ENCODE assay signal across 1 cellular context in the genomic region with DNA sequence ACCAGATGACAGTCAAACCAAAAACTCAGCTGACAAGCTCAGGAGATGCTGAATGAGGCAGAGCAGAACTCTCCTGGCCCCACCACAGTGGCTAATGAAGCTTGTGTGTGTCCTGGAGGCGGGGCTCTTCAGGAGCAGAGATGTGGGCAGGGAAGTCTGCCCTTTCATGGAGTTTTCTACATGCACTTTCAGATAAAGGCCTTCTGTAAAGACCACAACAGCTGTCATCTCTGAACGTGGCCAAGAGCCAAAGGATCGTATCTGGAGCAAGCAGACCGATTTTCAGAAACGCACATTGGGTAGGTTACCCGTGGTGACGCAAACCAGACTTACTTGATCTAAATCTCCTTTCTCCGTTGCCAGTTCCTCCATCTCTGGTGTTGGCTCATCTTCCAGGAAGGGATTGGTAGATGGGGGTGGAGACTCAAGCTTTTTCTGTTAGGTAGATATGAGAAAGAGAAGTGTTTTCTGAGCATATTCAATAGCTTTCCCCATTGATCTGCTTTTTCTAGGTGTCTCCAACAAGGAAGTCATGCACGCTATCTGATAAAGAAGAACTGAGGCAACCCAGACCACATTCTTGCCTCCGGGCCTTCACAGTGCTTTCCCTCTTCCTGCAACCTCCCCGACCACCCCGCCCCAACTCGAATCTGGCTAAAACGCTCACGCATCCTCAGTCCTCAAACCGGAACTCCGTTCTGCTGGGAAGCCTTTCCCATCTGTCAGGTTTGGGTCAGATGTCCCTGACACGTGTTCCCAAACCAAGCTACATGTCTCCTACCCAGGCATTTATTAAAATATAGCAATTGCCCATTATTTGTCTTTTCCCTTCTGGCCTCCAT.
A peak's percentile ranks its signal among the peaks of the same experiment; 100 is the strongest.
TF ChIP-seq lines count a peak whose summit lies in the region.

No MANE protein-coding gene starts in this region.

TF ChIP-seq in K562, 482 proteins besides CTCF, POLR2A, EP300 and RAD21 (continued from another document and continues in another):
- TF ChIP-seq, protein P1, sequence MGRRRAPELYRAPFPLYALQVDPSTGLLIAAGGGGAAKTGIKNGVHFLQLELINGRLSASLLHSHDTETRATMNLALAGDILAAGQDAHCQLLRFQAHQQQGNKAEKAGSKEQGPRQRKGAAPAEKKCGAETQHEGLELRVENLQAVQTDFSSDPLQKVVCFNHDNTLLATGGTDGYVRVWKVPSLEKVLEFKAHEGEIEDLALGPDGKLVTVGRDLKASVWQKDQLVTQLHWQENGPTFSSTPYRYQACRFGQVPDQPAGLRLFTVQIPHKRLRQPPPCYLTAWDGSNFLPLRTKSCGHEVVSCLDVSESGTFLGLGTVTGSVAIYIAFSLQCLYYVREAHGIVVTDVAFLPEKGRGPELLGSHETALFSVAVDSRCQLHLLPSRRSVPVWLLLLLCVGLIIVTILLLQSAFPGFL (CRISPR knock-in tag; IDR thresholded peaks at IDR 0.05) = no peak
- TF ChIP-seq, protein P2, sequence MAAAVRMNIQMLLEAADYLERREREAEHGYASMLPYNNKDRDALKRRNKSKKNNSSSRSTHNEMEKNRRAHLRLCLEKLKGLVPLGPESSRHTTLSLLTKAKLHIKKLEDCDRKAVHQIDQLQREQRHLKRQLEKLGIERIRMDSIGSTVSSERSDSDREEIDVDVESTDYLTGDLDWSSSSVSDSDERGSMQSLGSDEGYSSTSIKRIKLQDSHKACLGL (CRISPR knock-in tag; IDR thresholded peaks at IDR 0.05; ENCODE audit: borderline replicate concordance, poor library complexity, severe bottlenecking) = no peak
- peak; percentile 98 for TF ChIP-seq CBFA2T2 (conservative IDR thresholded peaks at IDR 0.05)
- TF ChIP-seq RHOXF2B (CRISPR knock-in tag; conservative IDR thresholded peaks at IDR 0.05) = no peak
- TF ChIP-seq, protein P3, sequence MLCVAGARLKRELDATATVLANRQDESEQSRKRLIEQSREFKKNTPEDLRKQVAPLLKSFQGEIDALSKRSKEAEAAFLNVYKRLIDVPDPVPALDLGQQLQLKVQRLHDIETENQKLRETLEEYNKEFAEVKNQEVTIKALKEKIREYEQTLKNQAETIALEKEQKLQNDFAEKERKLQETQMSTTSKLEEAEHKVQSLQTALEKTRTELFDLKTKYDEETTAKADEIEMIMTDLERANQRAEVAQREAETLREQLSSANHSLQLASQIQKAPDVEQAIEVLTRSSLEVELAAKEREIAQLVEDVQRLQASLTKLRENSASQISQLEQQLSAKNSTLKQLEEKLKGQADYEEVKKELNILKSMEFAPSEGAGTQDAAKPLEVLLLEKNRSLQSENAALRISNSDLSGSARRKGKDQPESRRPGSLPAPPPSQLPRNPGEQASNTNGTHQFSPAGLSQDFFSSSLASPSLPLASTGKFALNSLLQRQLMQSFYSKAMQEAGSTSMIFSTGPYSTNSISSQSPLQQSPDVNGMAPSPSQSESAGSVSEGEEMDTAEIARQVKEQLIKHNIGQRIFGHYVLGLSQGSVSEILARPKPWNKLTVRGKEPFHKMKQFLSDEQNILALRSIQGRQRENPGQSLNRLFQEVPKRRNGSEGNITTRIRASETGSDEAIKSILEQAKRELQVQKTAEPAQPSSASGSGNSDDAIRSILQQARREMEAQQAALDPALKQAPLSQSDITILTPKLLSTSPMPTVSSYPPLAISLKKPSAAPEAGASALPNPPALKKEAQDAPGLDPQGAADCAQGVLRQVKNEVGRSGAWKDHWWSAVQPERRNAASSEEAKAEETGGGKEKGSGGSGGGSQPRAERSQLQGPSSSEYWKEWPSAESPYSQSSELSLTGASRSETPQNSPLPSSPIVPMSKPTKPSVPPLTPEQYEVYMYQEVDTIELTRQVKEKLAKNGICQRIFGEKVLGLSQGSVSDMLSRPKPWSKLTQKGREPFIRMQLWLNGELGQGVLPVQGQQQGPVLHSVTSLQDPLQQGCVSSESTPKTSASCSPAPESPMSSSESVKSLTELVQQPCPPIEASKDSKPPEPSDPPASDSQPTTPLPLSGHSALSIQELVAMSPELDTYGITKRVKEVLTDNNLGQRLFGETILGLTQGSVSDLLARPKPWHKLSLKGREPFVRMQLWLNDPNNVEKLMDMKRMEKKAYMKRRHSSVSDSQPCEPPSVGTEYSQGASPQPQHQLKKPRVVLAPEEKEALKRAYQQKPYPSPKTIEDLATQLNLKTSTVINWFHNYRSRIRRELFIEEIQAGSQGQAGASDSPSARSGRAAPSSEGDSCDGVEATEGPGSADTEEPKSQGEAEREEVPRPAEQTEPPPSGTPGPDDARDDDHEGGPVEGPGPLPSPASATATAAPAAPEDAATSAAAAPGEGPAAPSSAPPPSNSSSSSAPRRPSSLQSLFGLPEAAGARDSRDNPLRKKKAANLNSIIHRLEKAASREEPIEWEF (CRISPR knock-in tag; IDR thresholded peaks at IDR 0.05) = peak; percentile 71; the same call in 1 of the 2 replicates
- TF ChIP-seq ZNF274 (IDR thresholded peaks at IDR 0.05; ENCODE audit: borderline replicate concordance, low read depth, low read length) = no peak
- peak; percentile 83 for TF ChIP-seq CEBPB (tag; IDR thresholded peaks at IDR 0.05)
- no peak for TF ChIP-seq ZNF444 (CRISPR knock-in tag; IDR thresholded peaks at IDR 0.05)
- TF ChIP-seq MTA1 (IDR thresholded peaks at IDR 0.05; ENCODE audit: borderline replicate concordance) = peak; percentile 54; the same call in 1 of the 2 replicates
- peak; percentile 93 for TF ChIP-seq DPF2 (IDR thresholded peaks at IDR 0.05)
- TF ChIP-seq, protein P4, sequence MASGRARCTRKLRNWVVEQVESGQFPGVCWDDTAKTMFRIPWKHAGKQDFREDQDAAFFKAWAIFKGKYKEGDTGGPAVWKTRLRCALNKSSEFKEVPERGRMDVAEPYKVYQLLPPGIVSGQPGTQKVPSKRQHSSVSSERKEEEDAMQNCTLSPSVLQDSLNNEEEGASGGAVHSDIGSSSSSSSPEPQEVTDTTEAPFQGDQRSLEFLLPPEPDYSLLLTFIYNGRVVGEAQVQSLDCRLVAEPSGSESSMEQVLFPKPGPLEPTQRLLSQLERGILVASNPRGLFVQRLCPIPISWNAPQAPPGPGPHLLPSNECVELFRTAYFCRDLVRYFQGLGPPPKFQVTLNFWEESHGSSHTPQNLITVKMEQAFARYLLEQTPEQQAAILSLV (tag; IDR thresholded peaks at IDR 0.05) = no peak
- TF ChIP-seq TAF15 (IDR thresholded peaks at IDR 0.05; ENCODE audit: low read depth, low read length) = no peak
- peak; percentile 98 for TF ChIP-seq ARID1B (IDR thresholded peaks at IDR 0.05)
- no peak for TF ChIP-seq PHB (CRISPR knock-in tag; IDR thresholded peaks at IDR 0.05)
- no peak for TF ChIP-seq RBM17 (IDR thresholded peaks at IDR 0.05; ENCODE audit: borderline replicate concordance, low read depth, low read length)
- peak; percentile 75 for TF ChIP-seq MEIS2 (IDR thresholded peaks at IDR 0.05; ENCODE audit: partially characterized antibody)
- TF ChIP-seq HIVEP1 (CRISPR knock-in tag; IDR thresholded peaks at IDR 0.05) = no peak
- TF ChIP-seq BDP1 (IDR thresholded peaks at IDR 0.05; ENCODE audit: insufficient read depth, insufficient read length) = no peak
- no peak for TF ChIP-seq SRSF3 (IDR thresholded peaks at IDR 0.05; ENCODE audit: insufficient read depth, low read length)
- TF ChIP-seq SMARCE1 (IDR thresholded peaks at IDR 0.05) = peak; percentile 90
- TF ChIP-seq, protein P5, sequence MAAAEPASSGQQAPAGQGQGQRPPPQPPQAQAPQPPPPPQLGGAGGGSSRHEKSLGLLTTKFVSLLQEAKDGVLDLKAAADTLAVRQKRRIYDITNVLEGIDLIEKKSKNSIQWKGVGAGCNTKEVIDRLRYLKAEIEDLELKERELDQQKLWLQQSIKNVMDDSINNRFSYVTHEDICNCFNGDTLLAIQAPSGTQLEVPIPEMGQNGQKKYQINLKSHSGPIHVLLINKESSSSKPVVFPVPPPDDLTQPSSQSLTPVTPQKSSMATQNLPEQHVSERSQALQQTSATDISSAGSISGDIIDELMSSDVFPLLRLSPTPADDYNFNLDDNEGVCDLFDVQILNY (CRISPR knock-in tag; IDR thresholded peaks at IDR 0.05) = no peak
- TF ChIP-seq DNMT1 (IDR thresholded peaks at IDR 0.05) = no peak
- peak in 1 of 2 experiments; percentile 97; a peak in 3 of 4 replicates for TF ChIP-seq SRF (CRISPR knock-in tag; IDR thresholded peaks at IDR 0.05)
- TF ChIP-seq TCF7L2 (IDR thresholded peaks at IDR 0.05; ENCODE audit: low read depth, low read length) = no peak
- TF ChIP-seq, protein P6, sequence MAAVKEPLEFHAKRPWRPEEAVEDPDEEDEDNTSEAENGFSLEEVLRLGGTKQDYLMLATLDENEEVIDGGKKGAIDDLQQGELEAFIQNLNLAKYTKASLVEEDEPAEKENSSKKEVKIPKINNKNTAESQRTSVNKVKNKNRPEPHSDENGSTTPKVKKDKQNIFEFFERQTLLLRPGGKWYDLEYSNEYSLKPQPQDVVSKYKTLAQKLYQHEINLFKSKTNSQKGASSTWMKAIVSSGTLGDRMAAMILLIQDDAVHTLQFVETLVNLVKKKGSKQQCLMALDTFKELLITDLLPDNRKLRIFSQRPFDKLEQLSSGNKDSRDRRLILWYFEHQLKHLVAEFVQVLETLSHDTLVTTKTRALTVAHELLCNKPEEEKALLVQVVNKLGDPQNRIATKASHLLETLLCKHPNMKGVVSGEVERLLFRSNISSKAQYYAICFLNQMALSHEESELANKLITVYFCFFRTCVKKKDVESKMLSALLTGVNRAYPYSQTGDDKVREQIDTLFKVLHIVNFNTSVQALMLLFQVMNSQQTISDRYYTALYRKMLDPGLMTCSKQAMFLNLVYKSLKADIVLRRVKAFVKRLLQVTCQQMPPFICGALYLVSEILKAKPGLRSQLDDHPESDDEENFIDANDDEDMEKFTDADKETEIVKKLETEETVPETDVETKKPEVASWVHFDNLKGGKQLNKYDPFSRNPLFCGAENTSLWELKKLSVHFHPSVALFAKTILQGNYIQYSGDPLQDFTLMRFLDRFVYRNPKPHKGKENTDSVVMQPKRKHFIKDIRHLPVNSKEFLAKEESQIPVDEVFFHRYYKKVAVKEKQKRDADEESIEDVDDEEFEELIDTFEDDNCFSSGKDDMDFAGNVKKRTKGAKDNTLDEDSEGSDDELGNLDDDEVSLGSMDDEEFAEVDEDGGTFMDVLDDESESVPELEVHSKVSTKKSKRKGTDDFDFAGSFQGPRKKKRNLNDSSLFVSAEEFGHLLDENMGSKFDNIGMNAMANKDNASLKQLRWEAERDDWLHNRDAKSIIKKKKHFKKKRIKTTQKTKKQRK (IDR thresholded peaks at IDR 0.05; ENCODE audit: borderline replicate concordance, low read depth, low read length) = no peak
- peak; percentile 27; the same call in 1 of the 2 replicates for TF ChIP-seq SPI1 (IDR thresholded peaks at IDR 0.05; ENCODE audit: borderline replicate concordance, low read depth, low read length)
- TF ChIP-seq MYNN (IDR thresholded peaks at IDR 0.05) = peak; percentile 74
- TF ChIP-seq MYNN (CRISPR knock-in tag; IDR thresholded peaks at IDR 0.05) = no peak
- TF ChIP-seq, protein P7, sequence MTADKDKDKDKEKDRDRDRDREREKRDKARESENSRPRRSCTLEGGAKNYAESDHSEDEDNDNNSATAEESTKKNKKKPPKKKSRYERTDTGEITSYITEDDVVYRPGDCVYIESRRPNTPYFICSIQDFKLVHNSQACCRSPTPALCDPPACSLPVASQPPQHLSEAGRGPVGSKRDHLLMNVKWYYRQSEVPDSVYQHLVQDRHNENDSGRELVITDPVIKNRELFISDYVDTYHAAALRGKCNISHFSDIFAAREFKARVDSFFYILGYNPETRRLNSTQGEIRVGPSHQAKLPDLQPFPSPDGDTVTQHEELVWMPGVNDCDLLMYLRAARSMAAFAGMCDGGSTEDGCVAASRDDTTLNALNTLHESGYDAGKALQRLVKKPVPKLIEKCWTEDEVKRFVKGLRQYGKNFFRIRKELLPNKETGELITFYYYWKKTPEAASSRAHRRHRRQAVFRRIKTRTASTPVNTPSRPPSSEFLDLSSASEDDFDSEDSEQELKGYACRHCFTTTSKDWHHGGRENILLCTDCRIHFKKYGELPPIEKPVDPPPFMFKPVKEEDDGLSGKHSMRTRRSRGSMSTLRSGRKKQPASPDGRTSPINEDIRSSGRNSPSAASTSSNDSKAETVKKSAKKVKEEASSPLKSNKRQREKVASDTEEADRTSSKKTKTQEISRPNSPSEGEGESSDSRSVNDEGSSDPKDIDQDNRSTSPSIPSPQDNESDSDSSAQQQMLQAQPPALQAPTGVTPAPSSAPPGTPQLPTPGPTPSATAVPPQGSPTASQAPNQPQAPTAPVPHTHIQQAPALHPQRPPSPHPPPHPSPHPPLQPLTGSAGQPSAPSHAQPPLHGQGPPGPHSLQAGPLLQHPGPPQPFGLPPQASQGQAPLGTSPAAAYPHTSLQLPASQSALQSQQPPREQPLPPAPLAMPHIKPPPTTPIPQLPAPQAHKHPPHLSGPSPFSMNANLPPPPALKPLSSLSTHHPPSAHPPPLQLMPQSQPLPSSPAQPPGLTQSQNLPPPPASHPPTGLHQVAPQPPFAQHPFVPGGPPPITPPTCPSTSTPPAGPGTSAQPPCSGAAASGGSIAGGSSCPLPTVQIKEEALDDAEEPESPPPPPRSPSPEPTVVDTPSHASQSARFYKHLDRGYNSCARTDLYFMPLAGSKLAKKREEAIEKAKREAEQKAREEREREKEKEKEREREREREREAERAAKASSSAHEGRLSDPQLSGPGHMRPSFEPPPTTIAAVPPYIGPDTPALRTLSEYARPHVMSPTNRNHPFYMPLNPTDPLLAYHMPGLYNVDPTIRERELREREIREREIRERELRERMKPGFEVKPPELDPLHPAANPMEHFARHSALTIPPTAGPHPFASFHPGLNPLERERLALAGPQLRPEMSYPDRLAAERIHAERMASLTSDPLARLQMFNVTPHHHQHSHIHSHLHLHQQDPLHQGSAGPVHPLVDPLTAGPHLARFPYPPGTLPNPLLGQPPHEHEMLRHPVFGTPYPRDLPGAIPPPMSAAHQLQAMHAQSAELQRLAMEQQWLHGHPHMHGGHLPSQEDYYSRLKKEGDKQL (CRISPR knock-in tag; IDR thresholded peaks at IDR 0.05; ENCODE audit: borderline replicate concordance) = no peak
- TF ChIP-seq, protein P8, sequence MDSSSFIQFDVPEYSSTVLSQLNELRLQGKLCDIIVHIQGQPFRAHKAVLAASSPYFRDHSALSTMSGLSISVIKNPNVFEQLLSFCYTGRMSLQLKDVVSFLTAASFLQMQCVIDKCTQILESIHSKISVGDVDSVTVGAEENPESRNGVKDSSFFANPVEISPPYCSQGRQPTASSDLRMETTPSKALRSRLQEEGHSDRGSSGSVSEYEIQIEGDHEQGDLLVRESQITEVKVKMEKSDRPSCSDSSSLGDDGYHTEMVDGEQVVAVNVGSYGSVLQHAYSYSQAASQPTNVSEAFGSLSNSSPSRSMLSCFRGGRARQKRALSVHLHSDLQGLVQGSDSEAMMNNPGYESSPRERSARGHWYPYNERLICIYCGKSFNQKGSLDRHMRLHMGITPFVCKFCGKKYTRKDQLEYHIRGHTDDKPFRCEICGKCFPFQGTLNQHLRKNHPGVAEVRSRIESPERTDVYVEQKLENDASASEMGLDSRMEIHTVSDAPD (CRISPR knock-in tag; IDR thresholded peaks at IDR 0.05) = no peak
- TF ChIP-seq RBFOX2 (IDR thresholded peaks at IDR 0.05; ENCODE audit: low read depth, low read length) = 0 out of 2 replicates have a peak, but pooled peaks have one; percentile 9
- TF ChIP-seq ZNF263 (CRISPR knock-in tag; IDR thresholded peaks at IDR 0.05; ENCODE audit: borderline replicate concordance) = no peak
- peak; percentile 94 for TF ChIP-seq GATA2 (CRISPR knock-in tag; IDR thresholded peaks at IDR 0.05)
- TF ChIP-seq, protein P9, sequence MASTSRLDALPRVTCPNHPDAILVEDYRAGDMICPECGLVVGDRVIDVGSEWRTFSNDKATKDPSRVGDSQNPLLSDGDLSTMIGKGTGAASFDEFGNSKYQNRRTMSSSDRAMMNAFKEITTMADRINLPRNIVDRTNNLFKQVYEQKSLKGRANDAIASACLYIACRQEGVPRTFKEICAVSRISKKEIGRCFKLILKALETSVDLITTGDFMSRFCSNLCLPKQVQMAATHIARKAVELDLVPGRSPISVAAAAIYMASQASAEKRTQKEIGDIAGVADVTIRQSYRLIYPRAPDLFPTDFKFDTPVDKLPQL (IDR thresholded peaks at IDR 0.05; ENCODE audit: extremely low read depth, insufficient read length) = no peak
- TF ChIP-seq LEF1 (IDR thresholded peaks at IDR 0.05) = peak; percentile 86
- TF ChIP-seq ZC3H4 (CRISPR knock-in tag; IDR thresholded peaks at IDR 0.05; ENCODE audit: borderline replicate concordance) = no peak
- peak; percentile 93 for TF ChIP-seq SMARCA4 (IDR thresholded peaks at IDR 0.05)
